Comparison of ENCODE assay signal across 8 cellular contexts in the genomic region with DNA sequence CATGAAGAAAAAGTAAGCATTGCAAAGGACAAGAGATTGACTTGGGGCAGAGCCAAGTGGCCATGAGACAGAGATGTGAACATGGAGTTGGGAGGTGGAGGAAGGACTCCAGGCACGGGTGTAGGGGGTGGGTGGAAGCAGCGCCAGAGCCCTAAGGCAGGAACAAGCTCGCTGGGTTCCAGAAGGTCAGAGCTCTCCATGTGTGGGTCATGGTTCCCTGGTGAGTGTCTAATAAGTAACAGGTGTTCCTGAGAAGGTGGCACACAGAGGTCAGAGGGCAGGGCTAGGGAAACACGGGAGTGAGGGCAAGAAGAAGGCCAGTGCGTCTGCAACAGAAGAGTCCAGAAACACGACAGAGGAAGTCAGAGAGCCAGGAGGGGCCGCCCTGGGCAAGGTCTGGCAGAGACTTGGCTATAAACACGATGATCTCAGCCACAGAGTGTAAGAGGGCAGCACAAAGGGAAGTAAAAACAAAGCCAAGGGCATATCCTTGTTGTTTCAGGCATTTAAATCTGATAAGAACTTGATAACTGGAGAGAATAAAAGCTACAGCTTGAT.
DNase-seq lines count a peak whose midpoint lies in the region; ATAC-seq, FAIRE-seq and TF ChIP-seq lines count a peak whose summit lies in the region.

No MANE protein-coding gene starts in this region.

- H3K36me3 ChIP-seq in astrocyte (ENCODE audit: insufficient read depth, low read length), result no peaks in the 10 kb centered on the region

- H3K9me3 Mint-ChIP-seq in astrocyte (ENCODE audit: unreplicated experiment), result peaks cover 2% of the 10 kb centered on the region

- peaks cover 10% of the 10 kb centered on the region for H3K4me1 Mint-ChIP-seq in astrocyte (ENCODE audit: low read depth, unreplicated experiment)

- H3K27ac ChIP-seq in astrocyte (ENCODE audit: low read depth, low read length), result no peak overlapping the region

- H3K27me3 Mint-ChIP-seq in astrocyte (ENCODE audit: low read depth, unreplicated experiment), result peaks cover 2% of the 10 kb centered on the region

- no peak overlapping the region for H3K4me3 Mint-ChIP-seq in astrocyte (ENCODE audit: unreplicated experiment)

- H3K27me3 ChIP-seq in astrocyte (ENCODE audit: insufficient read depth, low read length), result peaks cover 6% of the 10 kb centered on the region

- H3K79me2 ChIP-seq in astrocyte (ENCODE audit: insufficient read depth, low read length), result no peaks in the 10 kb centered on the region

- H2AFZ ChIP-seq in astrocyte (ENCODE audit: low read depth, low read length), result no peak overlapping the region

- H3K4me1 ChIP-seq in astrocyte (ENCODE audit: insufficient read depth, low read length), result no peaks in the 10 kb centered on the region

- DNase-seq in NCI-H510A treated with DMSO at 0.1 percent for 48 hours (lab: John Stamatoyannopoulos, UW) (peak; percentile 41), NCI-H510A (lab: John Stamatoyannopoulos, UW) (no peak), astrocyte (ENCODE audit: low read depth) (no peak), left lobe of liver (ENCODE audit: low spot score) (peak; percentile 64), urothelium cell line (ENCODE audit: low spot score) (peak; percentile 79), inferior parietal cortex (ENCODE audit: extremely low spot score) (no peak)

- no peak for TF ChIP-seq CTCF in astrocyte (IDR thresholded peaks at IDR 0.05; ENCODE audit: insufficient read depth, low read depth, low read length)

- peak; percentile 85 for ATAC-seq in left lobe of liver
- ATAC-seq in GM18519 (IDR thresholded peaks at IDR 0.05; ENCODE audit: low FRiP score, unreplicated experiment), result no peak
- ATAC-seq in GM18861 (IDR thresholded peaks at IDR 0.05; ENCODE audit: unreplicated experiment), result no peak

- H3K9me3 ChIP-seq in astrocyte (ENCODE audit: insufficient read depth, low read depth, low read length), result no peaks in the 10 kb centered on the region

- H4K20me1 ChIP-seq in astrocyte (ENCODE audit: insufficient read depth, low read length), result no peaks in the 10 kb centered on the region

- H3K36me3 Mint-ChIP-seq in astrocyte (ENCODE audit: low read depth, unreplicated experiment), result no peaks in the 10 kb centered on the region

- H3K4me2 ChIP-seq in astrocyte (ENCODE audit: low read length), result peak overlapping the region; percentile 40

- H3K27ac Mint-ChIP-seq in astrocyte (ENCODE audit: unreplicated experiment), result no peak overlapping the region

- no peak overlapping the region for H3K4me3 ChIP-seq in astrocyte (ENCODE audit: insufficient read depth, low read depth, low read length)

- FAIRE-seq in astrocyte (lab: Jason Lieb, UNC) (no peak), urothelium cell line (lab: Jason Lieb, UNC) (peak; percentile 73)

- no peak overlapping the region for H3K9ac ChIP-seq in astrocyte (ENCODE audit: low read length)

Comparison
In these comparisons a context has a peak if more than half of its experiments do, and no peak if none do; other contexts are left out.
1. DNase-seq: peak in NCI-H510A treated with DMSO at 0.1 percent for 48 hours (single experiment), left lobe of liver (single experiment) and urothelium cell line (single experiment); none in NCI-H510A (single experiment), astrocyte (single experiment) and inferior parietal cortex (single experiment).